In genomic region chr5:74401566-74402320, GRCh38 we compare ENCODE assay signal across 26 cellular contexts.
DNase-seq lines count a peak whose midpoint lies in the region; ATAC-seq, FAIRE-seq and TF ChIP-seq lines count a peak whose summit lies in the region.
"Had no signal": no experiment of that assay in that cellular context is flagged by ENCODE, and none has a peak within 500 bp of the region (broad histone marks: within the 10 kb centered on the region; RNA-seq: fewer than 3 reads in every experiment).

No MANE protein-coding gene starts in this region.

- in situ Hi-C loops in Caki2 (cut with HindIII; ENCODE audit: low pct_unique_long_range_greater_than_20kb, low sequenced_read_pairs) = no loop called here

- peaks cover 9% of the 10 kb centered on the region for H3K9me3 Mint-ChIP-seq in mesothelial cell of epicardium
- H3K9me3 Mint-ChIP-seq: activated B cell treated with CpG ODN at 0.5 μM for 24 hours; activated naive CD4-positive, alpha-beta T cell treated with anti-CD3 and anti-CD28 coated beads, Interleukin-2, amount 10 ng/mL, durations not matched to agents 7 days and 5 days; T-helper 2 cell treated with Interferon-gamma antibody and Interleukin-4, amounts not matched to agents 5 μg/mL and 100 μg/mL, for 36 hours had no signal

- intact Hi-C loops in esophagus muscularis mucosa (cut with DNase I) = no loop called here

- no peaks in the 10 kb centered on the region for H3K27me3 ChIP-seq in esophagus muscularis mucosa
- H3K27me3 ChIP-seq: ascending aorta, heart left ventricle had no signal

- H3K4me3 Mint-ChIP-seq in mesothelial cell of epicardium = no peak overlapping the region
- H3K4me3 Mint-ChIP-seq: activated B cell treated with CpG ODN at 0.5 μM for 24 hours; activated naive CD4-positive, alpha-beta T cell treated with anti-CD3 and anti-CD28 coated beads, Interleukin-2, amount 10 ng/mL, durations not matched to agents 7 days and 5 days; CD8-positive, alpha-beta memory T cell; naive B cell; T-helper 2 cell treated with Interferon-gamma antibody and Interleukin-4, amounts not matched to agents 5 μg/mL and 100 μg/mL, for 36 hours; type B pancreatic cell had no signal

- ATAC-seq in HG02678 (IDR thresholded peaks at IDR 0.05; ENCODE audit: unreplicated experiment) = no peak
- ATAC-seq in GM19455 (IDR thresholded peaks at IDR 0.05; ENCODE audit: unreplicated experiment) = no peak
- ATAC-seq: heart left ventricle, SK-N-SH treated with all-trans-retinoic acid at 6 μM for 48 hours had no signal

- no peak for TF ChIP-seq EP300 in esophagus muscularis mucosa (IDR thresholded peaks at IDR 0.05)

- H3K36me3 Mint-ChIP-seq in mesothelial cell of epicardium = no peaks in the 10 kb centered on the region
- H3K36me3 Mint-ChIP-seq: activated naive CD4-positive, alpha-beta T cell treated with anti-CD3 and anti-CD28 coated beads, Interleukin-2, amount 10 ng/mL, durations not matched to agents 7 days and 5 days; CD8-positive, alpha-beta memory T cell; naive B cell; type B pancreatic cell had no signal

- FAIRE-seq in RCC 7860 (lab: Jason Lieb, UNC) = peak; percentile 70

- 90% methylated on average over 5 of the region's 5 CpGs for WGBS in esophagus muscularis mucosa

- TF ChIP-seq POLR2A in esophagus muscularis mucosa (IDR thresholded peaks at IDR 0.05; ENCODE audit: low read depth) = no peak

- H3K27ac ChIP-seq in esophagus muscularis mucosa (replicated peaks in 1 of 4) = no peak overlapping the region
- H3K27ac ChIP-seq: ascending aorta, heart left ventricle, lower lobe of right lung, skin epidermis had no signal

- DNase-seq in Caki2 (ENCODE audit: low read depth) (peak; percentile 39), RCC 7860 (ENCODE audit: low spot score) (peak; percentile 78), esophagus muscularis mucosa (ENCODE audit: extremely low spot score) (peak; percentile 55), mesothelial cell of epicardium (ENCODE audit: low spot score in 2 of 2, unreplicated experiment in 2 of 2) (no peak), NAMALWA (ENCODE audit: low spot score) (no peak), GM03348 (ENCODE audit: low spot score) (no peak)
- DNase-seq: activated B cell treated with CpG ODN at 0.5 μM for 24 hours; activated naive CD4-positive, alpha-beta T cell treated with anti-CD3 and anti-CD28 coated beads, Interleukin-2, amount 10 ng/mL, durations not matched to agents 7 days and 5 days; activated T-cell treated with anti-CD3 and anti-CD28 coated beads, Interleukin-2, amount 50 U/mL, for 48 hours; CD8-positive, alpha-beta memory T cell; DND-41; heart left ventricle; Karpas-422; naive B cell; NCI-H1105; NCI-H2081; NCI-H524; stimulated activated naive CD4-positive, alpha-beta T cell treated with Interleukin-2 at 50 U/mL for 16 hours had no signal

- H3K36me3 ChIP-seq in esophagus muscularis mucosa = no peaks in the 10 kb centered on the region
- H3K36me3 ChIP-seq: ascending aorta, heart left ventricle, lower lobe of right lung had no signal

- H3K27ac Mint-ChIP-seq in mesothelial cell of epicardium = peak overlapping the region; percentile 43
- H3K27ac Mint-ChIP-seq: activated B cell treated with CpG ODN at 0.5 μM for 24 hours; activated naive CD4-positive, alpha-beta T cell treated with anti-CD3 and anti-CD28 coated beads, Interleukin-2, amount 10 ng/mL, durations not matched to agents 7 days and 5 days; CD8-positive, alpha-beta memory T cell; T-helper 2 cell treated with Interferon-gamma antibody and Interleukin-4, amounts not matched to agents 5 μg/mL and 100 μg/mL, for 36 hours had no signal

- H3K4me3 ChIP-seq in esophagus muscularis mucosa = no peak overlapping the region
- H3K4me3 ChIP-seq: ascending aorta, heart left ventricle, lower lobe of right lung, skin epidermis had no signal

- H3K4me1 ChIP-seq in esophagus muscularis mucosa = no peaks in the 10 kb centered on the region
- H3K4me1 ChIP-seq: heart left ventricle had no signal

- H3K4me1 Mint-ChIP-seq in mesothelial cell of epicardium = peaks cover 48% of the 10 kb centered on the region
- H3K4me1 Mint-ChIP-seq: activated B cell treated with CpG ODN at 0.5 μM for 24 hours; activated naive CD4-positive, alpha-beta T cell treated with anti-CD3 and anti-CD28 coated beads, Interleukin-2, amount 10 ng/mL, durations not matched to agents 7 days and 5 days; CD8-positive, alpha-beta memory T cell; naive B cell had no signal

- H3K27me3 Mint-ChIP-seq in mesothelial cell of epicardium (ENCODE audit: low read depth) = no peaks in the 10 kb centered on the region
- H3K27me3 Mint-ChIP-seq: activated naive CD4-positive, alpha-beta T cell treated with anti-CD3 and anti-CD28 coated beads, Interleukin-2, amount 10 ng/mL, durations not matched to agents 7 days and 5 days; type B pancreatic cell had no signal

- no peak for TF ChIP-seq CTCF in esophagus muscularis mucosa (IDR thresholded peaks at IDR 0.05)
- TF ChIP-seq CTCF in mesothelial cell of epicardium (IDR thresholded peaks at IDR 0.05; ENCODE audit: unreplicated experiment) = no peak

- H3K9me3 ChIP-seq in esophagus muscularis mucosa = no peaks in the 10 kb centered on the region
- H3K9me3 ChIP-seq: ascending aorta, lower lobe of right lung had no signal

Comparison
In these comparisons a context has a peak if more than half of its experiments do, and no peak if none do; other contexts are left out.
1. DNase-seq: peak in Caki2 (single experiment), RCC 7860 (single experiment) and esophagus muscularis mucosa (single experiment); none in mesothelial cell of epicardium (0 of 2), NAMALWA (single experiment) and GM03348 (single experiment).